In the genomic region with DNA sequence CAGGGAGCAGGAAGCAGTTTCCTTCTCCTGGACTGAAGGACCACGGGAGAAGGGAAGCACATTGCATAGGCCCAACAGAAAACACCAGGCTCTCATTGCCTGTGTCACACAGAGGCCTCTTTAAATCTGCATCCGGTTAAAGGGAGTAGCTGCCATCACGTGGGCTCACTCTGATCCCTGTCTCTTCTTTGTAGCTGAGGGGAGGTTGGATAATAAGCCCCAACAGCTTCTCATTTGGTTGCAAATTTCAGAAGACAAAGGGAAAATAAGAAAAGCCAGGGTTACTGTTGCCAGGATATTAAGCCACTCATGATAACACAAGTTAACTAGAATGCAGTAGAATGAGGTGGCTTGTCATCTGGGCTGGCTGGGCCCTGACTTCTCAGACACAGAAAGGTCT, we compare ENCODE assay signal across 18 cellular contexts.
"Had no signal": no experiment of that assay in that cellular context is flagged by ENCODE, and none has a peak within 500 bp of the region (broad histone marks: within the 10 kb centered on the region; RNA-seq: fewer than 3 reads in every experiment).

No MANE protein-coding gene starts in this region.

- H3K27ac ChIP-seq: lower lobe of right lung, neutrophil, right atrium auricular region, skin epidermis, tibial artery had no signal

- ATAC-seq: left cardiac atrium, lower lobe of right lung had no signal

- H3K4me1 Mint-ChIP-seq: activated B cell treated with CpG ODN at 0.5 μM for 24 hours; activated CD4-positive, alpha-beta T cell treated with anti-CD3 and anti-CD28 coated beads, Interleukin-2, amount 10 ng/mL, durations not matched to agents 24 days and 14 days; mesothelial cell of epicardium had no signal

- H3K27me3 Mint-ChIP-seq: activated B cell treated with CpG ODN at 0.5 μM for 24 hours; activated CD4-positive, alpha-beta T cell treated with anti-CD3 and anti-CD28 coated beads, Interleukin-2, amount 10 ng/mL, durations not matched to agents 24 days and 14 days; dendritic cell treated with granulocyte-macrophage colony-stimulating factor and Interleukin-4, amounts not matched to agents 40 ng/mL and 50 ng/mL, for 4 days had no signal

- H3K9me3 Mint-ChIP-seq: activated B cell treated with CpG ODN at 0.5 μM for 24 hours, mesothelial cell of epicardium had no signal

- H3K4me3 ChIP-seq: lower lobe of right lung, right atrium auricular region, skin epidermis, tibial artery had no signal

- H3K27ac Mint-ChIP-seq: activated B cell treated with CpG ODN at 0.5 μM for 24 hours; activated CD4-positive, alpha-beta T cell treated with anti-CD3 and anti-CD28 coated beads, Interleukin-2, amount 10 ng/mL, durations not matched to agents 24 days and 14 days; activated T-helper 1 cell treated with anti-CD3 and anti-CD28 coated beads, Interleukin-12 subunit alpha, Interleukin-12 subunit beta, Interleukin-2, Interleukin-4 antibody, amounts not matched to agents 30 ng/mL and 10 ng/mL and 1 ng/mL, durations not matched to agents 14 hours and 24 hours and 36 hours; dendritic cell treated with granulocyte-macrophage colony-stimulating factor and Interleukin-4, amounts not matched to agents 40 ng/mL and 50 ng/mL, for 4 days; mesothelial cell of epicardium had no signal

- H3K4me3 Mint-ChIP-seq: activated B cell treated with CpG ODN at 0.5 μM for 24 hours; activated CD4-positive, alpha-beta T cell treated with anti-CD3 and anti-CD28 coated beads, Interleukin-2, amount 10 ng/mL, durations not matched to agents 24 days and 14 days; activated T-helper 1 cell treated with anti-CD3 and anti-CD28 coated beads, Interleukin-12 subunit alpha, Interleukin-12 subunit beta, Interleukin-2, Interleukin-4 antibody, amounts not matched to agents 30 ng/mL and 10 ng/mL and 1 ng/mL, durations not matched to agents 14 hours and 24 hours and 36 hours; dendritic cell treated with granulocyte-macrophage colony-stimulating factor and Interleukin-4, amounts not matched to agents 40 ng/mL and 50 ng/mL, for 4 days; mesothelial cell of epicardium had no signal

- H3K27me3 ChIP-seq: neutrophil, right atrium auricular region, tibial artery had no signal

- DNase-seq: activated B cell treated with CpG ODN at 0.5 μM for 24 hours; activated CD4-positive, alpha-beta T cell treated with anti-CD3 and anti-CD28 coated beads, Interleukin-2, amount 10 ng/mL, durations not matched to agents 24 days and 14 days; activated CD8-positive, alpha-beta memory T cell treated with anti-CD3 and anti-CD28 coated beads for 24 hours; activated naive CD4-positive, alpha-beta T cell; anterior cingulate cortex; erythroblast; left cardiac atrium; lower lobe of right lung; stimulated activated CD4-positive, alpha-beta T cell treated with anti-CD3 and anti-CD28 coated beads, Interleukin-4, amount 100 ng/mL, for 24 hours; stimulated activated naive CD4-positive, alpha-beta T cell; T-helper 2 cell; tibial artery had no signal

- H3K4me1 ChIP-seq: lower lobe of right lung, right atrium auricular region, tibial artery had no signal

- H3K36me3 ChIP-seq: lower lobe of right lung, neutrophil, right atrium auricular region, tibial artery had no signal

- H3K36me3 Mint-ChIP-seq: mesothelial cell of epicardium had no signal

- H3K9me3 ChIP-seq: lower lobe of right lung, neutrophil, right atrium auricular region, tibial artery had no signal
